ENCODE assay signal across 8 cellular contexts in genomic region chr1:11934295-11935039, GRCh38. TPM values are rescaled to one million over a fixed set of nuclear protein-coding genes. Genes with fewer than 3 reads are reported as not detected.
DNase-seq lines count a peak whose midpoint lies in the region; ATAC-seq and TF ChIP-seq lines count a peak whose summit lies in the region.

PLOD1 (plus strand) TSS chr1:11934717; CDS start chr1:11934780, 63 bp downstream.

- peak within 1 kb of the TSS; percentile 75 for H3K27ac ChIP-seq in HUES6 (ENCODE audit: low read depth, low read length)
- peak within 1 kb of the TSS; percentile 81 for H3K27ac ChIP-seq in muscle layer of duodenum (ENCODE audit: low read length)

- H3K27ac Mint-ChIP-seq in activated T-cell treated with anti-CD3 and anti-CD28 coated beads, Interleukin-2, amount 50 U/mL, for 24 hours, result peak within 1 kb of the TSS; percentile 57

- H3K27me3 ChIP-seq in HUES6 (ENCODE audit: control insufficient read depth, insufficient read depth, low read length) (no peaks in the 10 kb centered on the region), muscle layer of duodenum (ENCODE audit: low read depth, low read length) (no peaks in the 10 kb centered on the region)

- H3K27me3 Mint-ChIP-seq in activated T-cell treated with anti-CD3 and anti-CD28 coated beads, Interleukin-2, amount 50 U/mL, for 24 hours, result no peaks in the 10 kb centered on the region

- H3K36me3 ChIP-seq in HUES6 (ENCODE audit: control insufficient read depth, insufficient read depth, low read length) (no peaks in the 10 kb centered on the region; the same call in 1 of the 2 replicates), muscle layer of duodenum (ENCODE audit: control insufficient read depth in 1 of 2, insufficient read depth in 2 of 2, low read length in 2 of 2) (no peaks in the 10 kb centered on the region)

- H3K4me3 ChIP-seq in HUES6 (ENCODE audit: low read depth, low read length) (peak within 1 kb of the TSS; percentile 69), muscle layer of duodenum (ENCODE audit: low read depth in 1 of 2, low read length in 2 of 2) (peak within 1 kb of the TSS; percentile 82 to 85)

- no peaks in the 10 kb centered on the region for H3K9me3 Mint-ChIP-seq in activated T-cell treated with anti-CD3 and anti-CD28 coated beads, Interleukin-2, amount 50 U/mL, for 24 hours

- H3K36me3 Mint-ChIP-seq in activated T-cell treated with anti-CD3 and anti-CD28 coated beads, Interleukin-2, amount 50 U/mL, for 24 hours (ENCODE audit: low read depth), result peaks cover 11% of the 10 kb centered on the region

- ATAC-seq in GM21423 (IDR thresholded peaks at IDR 0.05; ENCODE audit: unreplicated experiment) (peak; percentile 89), esophagus mucosa (peak; percentile 96)

- H3K4me1 ChIP-seq in HUES6 (ENCODE audit: control insufficient read depth, insufficient read depth, low read length) (peaks cover 29% of the 10 kb centered on the region; the same call in 1 of the 2 replicates), muscle layer of duodenum (ENCODE audit: control insufficient read depth in 1 of 2, insufficient read depth in 2 of 2, low read length in 2 of 2) (peaks cover 4 to 30% of the 10 kb centered on the region in 2 donors)

- H3K4me3 Mint-ChIP-seq in activated T-cell treated with anti-CD3 and anti-CD28 coated beads, Interleukin-2, amount 50 U/mL, for 24 hours, result peak within 1 kb of the TSS; percentile 82

- H3K9me3 ChIP-seq in HUES6 (ENCODE audit: control insufficient read depth, insufficient read depth, low read depth, low read length) (no peaks in the 10 kb centered on the region), muscle layer of duodenum (ENCODE audit: control insufficient read depth in 1 of 2, low read length in 2 of 2) (no peaks in the 10 kb centered on the region)

- H3K9ac ChIP-seq in HUES6 (ENCODE audit: low read length), result peak within 1 kb of the TSS; percentile 86

- H3K4me1 Mint-ChIP-seq in activated T-cell treated with anti-CD3 and anti-CD28 coated beads, Interleukin-2, amount 50 U/mL, for 24 hours (ENCODE audit: low read depth), result peaks cover 9% of the 10 kb centered on the region

- peak; percentile 92 for DNase-seq in D341Med (ENCODE audit: low spot score)
- DNase-seq in activated T-cell treated with anti-CD3 and anti-CD28 coated beads, Interleukin-2, amount 50 U/mL, for 24 hours, result peak; percentile 94
- peak; percentile 76 to 82 for DNase-seq in stimulated activated CD8-positive, alpha-beta memory T cell treated with anti-CD3 and anti-CD28 coated beads, Interleukin-7, amount 100 ng/mL, for 1 hour (ENCODE audit: low read depth in 2 of 2)

TF ChIP-seq in PFSK-1, 5 proteins besides CTCF, POLR2A, EP300 and RAD21:
- 0 out of 2 replicates have a peak, but pooled peaks have one; percentile 44 for TF ChIP-seq SIN3A (IDR thresholded peaks at IDR 0.05; ENCODE audit: borderline replicate concordance, insufficient read depth, low read length)
- TF ChIP-seq POLR2AphosphoS5 (IDR thresholded peaks at IDR 0.05; ENCODE audit: low read depth, low read length), result peak; percentile 90
- no peak for TF ChIP-seq TAF1 (IDR thresholded peaks at IDR 0.05; ENCODE audit: borderline replicate concordance, insufficient read depth, low read length)
- TF ChIP-seq REST (IDR thresholded peaks at IDR 0.05; ENCODE audit: insufficient read depth in 1 of 2, low read depth in 2 of 2, low read length in 2 of 2), result no peak
- no peak for TF ChIP-seq FOXP2 (optimal IDR thresholded peaks at IDR 0.05; ENCODE audit: borderline replicate concordance, extremely low read depth, extremely low read length, insufficient read depth)

RNA-seq across cellular contexts. Expression of gene PLOD1, which starts in this region (rescaled TPM):
- polyA plus RNA-seq in PFSK-1 (2012; ENCODE audit: insufficient read length, low read depth), result 145 TPM
- total RNA-seq in esophagus mucosa, result 26.5 TPM

Comparison
In these comparisons a context has a peak if more than half of its experiments do, and no peak if none do; other contexts are left out.
1. Peak in every context shown above with its lines: DNase-seq, ATAC-seq, H3K4me3 ChIP-seq and H3K27ac ChIP-seq.